Comparison of ENCODE assay signal across 1 cellular context in genomic region chr22:38755911-38756532, GRCh38.
A peak's percentile ranks its signal among the peaks of the same experiment; 100 is the strongest.
TF ChIP-seq lines count a peak whose summit lies in the region.

SUN2 (minus strand) TSS chr22:38755998; CDS start chr22:38752628, 3,370 bp downstream.

TF ChIP-seq in K562, 482 proteins besides CTCF, POLR2A, EP300 and RAD21 (continued from another document and continues in another):
- TF ChIP-seq RBM22 (IDR thresholded peaks at IDR 0.05; ENCODE audit: low read depth, low read length, poor library complexity, severe bottlenecking): peak; percentile 62
- no peak for TF ChIP-seq ZBED1 (IDR thresholded peaks at IDR 0.05)
- TF ChIP-seq XRCC5 (IDR thresholded peaks at IDR 0.05; ENCODE audit: low read depth, low read length): no peak
- TF ChIP-seq ZNF609 (CRISPR knock-in tag; IDR thresholded peaks at IDR 0.05; ENCODE audit: borderline replicate concordance): no peak
- no peak for TF ChIP-seq DEAF1 (CRISPR knock-in tag; IDR thresholded peaks at IDR 0.05)
- TF ChIP-seq ILF3 (IDR thresholded peaks at IDR 0.05; ENCODE audit: borderline replicate concordance): no peak; the same call in 1 of the 2 replicates
- peak; percentile 81 for TF ChIP-seq MYBL2 (IDR thresholded peaks at IDR 0.05; ENCODE audit: low read depth)
- TF ChIP-seq MYBL2 (CRISPR knock-in tag; IDR thresholded peaks at IDR 0.05; ENCODE audit: borderline replicate concordance): peak; percentile 46; the same call in 1 of the 2 replicates
- no peak for TF ChIP-seq ZEB2 (IDR thresholded peaks at IDR 0.05)
- no peak for TF ChIP-seq HDAC8 (tag; IDR thresholded peaks at IDR 0.05)
- peak; percentile 64 for TF ChIP-seq CXXC5 (CRISPR knock-in tag; IDR thresholded peaks at IDR 0.05)
- no peak for TF ChIP-seq TEAD2 (tag; IDR thresholded peaks at IDR 0.05)
- no peak for TF ChIP-seq ZNF586 (CRISPR knock-in tag; conservative IDR thresholded peaks at IDR 0.05)
- TF ChIP-seq EWSR1 (IDR thresholded peaks at IDR 0.05; ENCODE audit: borderline replicate concordance, low read depth, partially characterized antibody): no peak
- TF ChIP-seq BRF2 (IDR thresholded peaks at IDR 0.05; ENCODE audit: borderline replicate concordance, insufficient read depth, insufficient read length): no peak
- TF ChIP-seq ZFX (CRISPR knock-in tag; IDR thresholded peaks at IDR 0.05): peak; percentile 66
- TF ChIP-seq DNMT1 (IDR thresholded peaks at IDR 0.05): no peak
- TF ChIP-seq CC2D1A (IDR thresholded peaks at IDR 0.05): peak; percentile 86
- peak; percentile 67 for TF ChIP-seq NFYB (IDR thresholded peaks at IDR 0.05; ENCODE audit: extremely low read depth, insufficient read length)
- no peak for TF ChIP-seq ZBTB26 (CRISPR knock-in tag; IDR thresholded peaks at IDR 0.05)
- no peak for TF ChIP-seq ZNF253 (CRISPR knock-in tag; conservative IDR thresholded peaks at IDR 0.05)
- TF ChIP-seq THRA (IDR thresholded peaks at IDR 0.05): no peak
- no peak for TF ChIP-seq ZC3H8 (IDR thresholded peaks at IDR 0.05)
- TF ChIP-seq C11orf30 (IDR thresholded peaks at IDR 0.05; ENCODE audit: low read depth): no peak
- no peak for TF ChIP-seq SNIP1 (IDR thresholded peaks at IDR 0.05; ENCODE audit: low read depth)
- no peak for TF ChIP-seq SNRNP70 (optimal IDR thresholded peaks at IDR 0.05; ENCODE audit: low read depth, low read length)
- TF ChIP-seq MEIS2 (IDR thresholded peaks at IDR 0.05; ENCODE audit: partially characterized antibody): peak; percentile 72
- no peak for TF ChIP-seq EZH2 (IDR thresholded peaks at IDR 0.05; ENCODE audit: borderline replicate concordance, low read depth, low read length)
- no peak for TF ChIP-seq FOXK1 (CRISPR knock-in tag; IDR thresholded peaks at IDR 0.05; ENCODE audit: borderline replicate concordance)
- peak; percentile 8; the same call in 1 of the 2 replicates for TF ChIP-seq NFIC (IDR thresholded peaks at IDR 0.05)
- TF ChIP-seq CEBPZ (IDR thresholded peaks at IDR 0.05; ENCODE audit: borderline replicate concordance, low read depth, low read length): no peak; the same call in 1 of the 2 replicates
- no peak for TF ChIP-seq ZNF764 (CRISPR knock-in tag; IDR thresholded peaks at IDR 0.05; ENCODE audit: low read depth)
- TF ChIP-seq PYGO2 (tag; IDR thresholded peaks at IDR 0.05): no peak
- peak; percentile 24; the same call in 1 of the 2 replicates for TF ChIP-seq FOSL1 (tag; conservative IDR thresholded peaks at IDR 0.05)
- TF ChIP-seq MLLT1 (IDR thresholded peaks at IDR 0.05): no peak
- no peak for TF ChIP-seq IRF1 (CRISPR knock-in tag; IDR thresholded peaks at IDR 0.05; ENCODE audit: borderline replicate concordance)
- no peak for TF ChIP-seq ZNF263 (CRISPR knock-in tag; IDR thresholded peaks at IDR 0.05; ENCODE audit: borderline replicate concordance)
- no peak for TF ChIP-seq ZNF146 (CRISPR knock-in tag; IDR thresholded peaks at IDR 0.05; ENCODE audit: unreplicated experiment)
- TF ChIP-seq PHF21A (IDR thresholded peaks at IDR 0.05; ENCODE audit: borderline replicate concordance, low read depth): no peak
- no peak for TF ChIP-seq KAT7 (CRISPR knock-in tag; IDR thresholded peaks at IDR 0.05; ENCODE audit: borderline replicate concordance)
- TF ChIP-seq SMARCA5 (IDR thresholded peaks at IDR 0.05): no peak
- no peak for TF ChIP-seq FOXJ2 (tag; IDR thresholded peaks at IDR 0.05)
- no peak for TF ChIP-seq ZNF76 (CRISPR knock-in tag; IDR thresholded peaks at IDR 0.05; ENCODE audit: borderline replicate concordance)
- TF ChIP-seq ZNF212 (CRISPR knock-in tag; IDR thresholded peaks at IDR 0.05): no peak
- no peak for TF ChIP-seq SRSF9 (IDR thresholded peaks at IDR 0.05; ENCODE audit: borderline replicate concordance, low read depth, low read length)
- TF ChIP-seq VEZF1 (CRISPR knock-in tag; IDR thresholded peaks at IDR 0.05): peak; percentile 56
- TF ChIP-seq MTA1 (IDR thresholded peaks at IDR 0.05; ENCODE audit: borderline replicate concordance): no peak; the same call in 1 of the 2 replicates
- TF ChIP-seq PHF8 (IDR thresholded peaks at IDR 0.05; ENCODE audit: borderline replicate concordance, low read length): peak; percentile 69; the same call in 1 of the 2 replicates
- no peak; the same call in 1 of the 2 replicates for TF ChIP-seq GABPA (tag; conservative IDR thresholded peaks at IDR 0.05; ENCODE audit: low read depth)
- no peak for TF ChIP-seq ELF4 (CRISPR knock-in tag; IDR thresholded peaks at IDR 0.05)
- TF ChIP-seq SIX5 (IDR thresholded peaks at IDR 0.05; ENCODE audit: borderline replicate concordance in 1 of 2, insufficient read depth in 1 of 2, low read depth in 1 of 2, low read length in 2 of 2): no peak
- no peak for TF ChIP-seq TCF3 (CRISPR knock-in tag; IDR thresholded peaks at IDR 0.05)
- no peak for TF ChIP-seq HIVEP1 (CRISPR knock-in tag; IDR thresholded peaks at IDR 0.05)
- TF ChIP-seq ERF (CRISPR knock-in tag; IDR thresholded peaks at IDR 0.05): no peak
- TF ChIP-seq KDM4B (IDR thresholded peaks at IDR 0.05; ENCODE audit: borderline replicate concordance in 2 of 2, low read depth in 1 of 2): no peak
- no peak for TF ChIP-seq RB1 (IDR thresholded peaks at IDR 0.05; ENCODE audit: low read depth)
- TF ChIP-seq MCM7 (IDR thresholded peaks at IDR 0.05): no peak
